In genomic region chr2:69973335-69973735, GRCh38 we compare ENCODE assay signal across 1 cellular context.
TF ChIP-seq lines count a peak whose summit lies in the region.

No MANE protein-coding gene starts in this region.

TF ChIP-seq in HepG2, 621 proteins besides CTCF, POLR2A, EP300 and RAD21:
- peak; percentile 80 for TF ChIP-seq ZNF770 (CRISPR knock-in tag; IDR thresholded peaks at IDR 0.05)
- no peak for TF ChIP-seq PPARG (CRISPR knock-in tag; conservative IDR thresholded peaks at IDR 0.05)
- no peak for TF ChIP-seq FOXM1 (CRISPR knock-in tag; IDR thresholded peaks at IDR 0.05)
- no peak for TF ChIP-seq ZNF30 (CRISPR knock-in tag; IDR thresholded peaks at IDR 0.05)
- no peak for TF ChIP-seq ZNF800 (CRISPR knock-in tag; IDR thresholded peaks at IDR 0.05)
